Comparison of ENCODE assay signal across 23 cellular contexts in genomic region chr2:80529466-80530165, GRCh38.
DNase-seq lines count a peak whose midpoint lies in the region; ATAC-seq lines count a peak whose summit lies in the region.
"Had no signal": no experiment of that assay in that cellular context is flagged by ENCODE, and none has a peak within 500 bp of the region (broad histone marks: within the 10 kb centered on the region; RNA-seq: fewer than 3 reads in every experiment).

No MANE protein-coding gene starts in this region.

- intact Hi-C loops in sciatic nerve (cut with DNase I) = no loop called here

- no peak for DNase-seq in sciatic nerve (ENCODE audit: low spot score)
- DNase-seq in stimulated activated CD4-positive, alpha-beta T cell treated with anti-CD3 and anti-CD28 coated beads, Interleukin-2, amount 100 ng/mL, for 24 hours = no peak
- no peak for DNase-seq in amniotic stem cell (lab: John Stamatoyannopoulos, UW)
- no peak for DNase-seq in activated naive CD4-positive, alpha-beta T cell treated with anti-CD3 and anti-CD28 coated beads, Interleukin-2, amount 50 U/mL, for 16 hours
- DNase-seq: activated CD4-positive, alpha-beta T cell treated with anti-CD3 and anti-CD28 coated beads for 48 hours; activated gamma-delta T cell; activated naive CD8-positive, alpha-beta T cell treated with anti-CD3 and anti-CD28 coated beads, Interleukin-2, amount 50 U/mL, for 24 hours; activated T-cell treated with anti-CD3 and anti-CD28 coated beads, Interleukin-2, amount 50 U/mL, for 1 hour; cerebellar nuclear complex; DMS79; dorsolateral prefrontal cortex; GDM1; left cardiac atrium; NCI-H146; NCI-H446; nephron progenitor cell; retina; Right ventricle myocardium superior; transverse colon had no signal

- peak; percentile 34 for ATAC-seq in GM18867 (IDR thresholded peaks at IDR 0.05; ENCODE audit: unreplicated experiment)
- ATAC-seq in HG02759 (IDR thresholded peaks at IDR 0.05; ENCODE audit: unreplicated experiment) = peak; percentile 11
- ATAC-seq in HG03432 (IDR thresholded peaks at IDR 0.05; ENCODE audit: unreplicated experiment) = peak; percentile 22
- peak; percentile 20 for ATAC-seq in sciatic nerve
- ATAC-seq: activated naive CD8-positive, alpha-beta T cell treated with anti-CD3 and anti-CD28 coated beads, Interleukin-2, amount 50 U/mL, for 24 hours; gastroesophageal sphincter; left cardiac atrium had no signal
